13 cellular contexts compared by ENCODE assay signal in the genomic region with DNA sequence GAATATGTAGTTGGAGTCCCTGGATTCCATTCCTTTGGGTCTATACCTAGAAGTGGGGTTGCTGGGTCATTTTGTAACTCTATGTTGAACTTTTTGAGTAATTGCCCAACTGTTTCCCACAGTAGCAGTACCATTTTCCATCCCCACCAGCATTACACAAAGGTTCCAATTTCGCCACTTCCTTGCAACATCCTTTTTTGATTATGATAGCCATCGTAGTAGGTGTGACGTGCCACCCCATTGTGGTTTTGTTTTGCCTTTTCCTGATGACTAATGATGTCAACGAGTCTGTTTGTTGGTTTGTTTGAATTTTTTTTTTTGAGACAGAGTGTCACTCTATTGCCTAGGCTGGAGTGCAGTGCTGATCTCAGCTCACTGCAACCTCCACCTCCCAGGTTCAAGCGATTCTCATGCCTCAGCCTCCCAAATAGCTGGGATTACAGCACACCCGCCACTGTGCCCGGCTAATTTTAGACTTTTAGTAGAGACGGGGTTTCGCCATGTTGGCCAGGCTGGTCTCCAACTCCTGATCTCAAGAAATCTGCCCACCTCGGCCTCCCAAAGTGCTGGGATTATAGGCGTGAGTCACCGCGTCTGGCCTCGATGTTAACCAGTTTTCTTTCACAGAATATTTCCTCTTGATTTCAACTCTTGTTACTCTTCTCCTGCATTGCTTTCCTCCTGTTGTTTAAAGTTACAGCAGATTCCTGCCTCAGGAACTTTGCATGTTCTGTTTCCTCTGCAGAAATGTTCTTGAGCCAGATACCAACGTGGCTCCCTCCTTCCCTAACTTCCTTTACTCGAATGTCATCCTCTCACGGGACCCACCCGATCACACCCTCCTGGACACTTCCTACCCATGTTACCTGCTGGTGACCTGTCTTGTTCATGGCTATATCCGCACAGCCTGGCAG. TPM values are rescaled to one million over a fixed set of nuclear protein-coding genes. Genes with fewer than 3 reads are reported as not detected.
DNase-seq lines count a peak whose midpoint lies in the region; ATAC-seq, FAIRE-seq and TF ChIP-seq lines count a peak whose summit lies in the region.
"Had no signal": no experiment of that assay in that cellular context is flagged by ENCODE, and none has a peak within 500 bp of the region (broad histone marks: within the 10 kb centered on the region; RNA-seq: fewer than 3 reads in every experiment).

No MANE protein-coding gene starts in this region.

- H3K27ac Mint-ChIP-seq in activated CD4-positive, alpha-beta memory T cell treated with anti-CD3 and anti-CD28 coated beads for 36 hours = peak overlapping the region; percentile 25

- TF ChIP-seq RAD21 in HepG2 (CRISPR knock-in tag; IDR thresholded peaks at IDR 0.05) = no peak

- H3K9me3 ChIP-seq in HepG2 (ENCODE audit: low read length) (no peaks in the 10 kb centered on the region), right lobe of liver (no peaks in the 10 kb centered on the region), upper lobe of right lung (no peaks in the 10 kb centered on the region)
- H3K9me3 ChIP-seq: BLaER1, esophagus squamous epithelium had no signal

- no peaks in the 10 kb centered on the region for H4K20me1 ChIP-seq in HepG2 (ENCODE audit: insufficient read depth, low read length)
- H4K20me1 ChIP-seq: BLaER1 had no signal

- no peak for TF ChIP-seq CTCF in HepG2 (CRISPR knock-in tag; IDR thresholded peaks at IDR 0.05)
- no peak for TF ChIP-seq CTCF in right lobe of liver (IDR thresholded peaks at IDR 0.05)
- TF ChIP-seq CTCF in upper lobe of right lung (IDR thresholded peaks at IDR 0.05) = no peak
- no peak for TF ChIP-seq CTCF in GM13977 (IDR thresholded peaks at IDR 0.05; ENCODE audit: extremely low read depth, insufficient read depth, missing control alignments)

- no peak overlapping the region for H3K4me3 Mint-ChIP-seq in activated CD4-positive, alpha-beta memory T cell treated with anti-CD3 and anti-CD28 coated beads for 36 hours

- FAIRE-seq in HepG2 (lab: Jason Lieb, UNC) = no peak

- H3K4me3 ChIP-seq in HepG2 (replicated peaks in 1 of 3; ENCODE audit: insufficient read depth in 1 of 3, low read depth in 2 of 3, low read length in 3 of 3) (no peak overlapping the region), right lobe of liver (no peak overlapping the region), upper lobe of right lung (no peak overlapping the region)
- H3K4me3 ChIP-seq: BLaER1, esophagus squamous epithelium had no signal

- no peaks in the 10 kb centered on the region for H3K9me3 Mint-ChIP-seq in activated CD4-positive, alpha-beta memory T cell treated with anti-CD3 and anti-CD28 coated beads for 36 hours

- no peak overlapping the region for H3K27ac ChIP-seq in HepG2 (ENCODE audit: extremely low read length, insufficient read depth, low read length)
- H3K27ac ChIP-seq in right lobe of liver = peak overlapping the region in 1 of 3 donors; percentile 24
- peak overlapping the region; percentile 36 for H3K27ac ChIP-seq in upper lobe of right lung
- H3K27ac ChIP-seq: BLaER1 had no signal

- 40% methylated on average over 19 of the region's 19 CpGs for WGBS in HepG2 (ENCODE audit: low lambda C conversion rate)
- WGBS in right lobe of liver (ENCODE audit: insufficient coverage, low coverage, low lambda C conversion rate, missing lambda C conversion rate) = 64% methylated on average over 16 of the region's 19 CpGs

- no peak overlapping the region for H3K9ac ChIP-seq in HepG2 (ENCODE audit: insufficient read depth, low read depth, low read length)
- H3K9ac ChIP-seq: BLaER1 had no signal

- H3K36me3 ChIP-seq in HepG2 (replicated peaks in 1 of 2; ENCODE audit: control insufficient read depth in 1 of 2, insufficient read depth in 2 of 2, low read length in 2 of 2) = no peaks in the 10 kb centered on the region
- no peaks in the 10 kb centered on the region for H3K36me3 ChIP-seq in right lobe of liver
- H3K36me3 ChIP-seq in upper lobe of right lung = no peaks in the 10 kb centered on the region
- H3K36me3 ChIP-seq: BLaER1, esophagus squamous epithelium had no signal

- DNase-seq in HepG2 (ENCODE audit: low spot score) (no peak), right lobe of liver (no peak), fibroblast of peridontal ligament (ENCODE audit: extremely low read depth) (peak; percentile 27), upper lobe of right lung (no peak), GM13977 (ENCODE audit: low spot score) (no peak), occipital lobe (lab: John Stamatoyannopoulos, UW) (no peak)
- DNase-seq in activated CD4-positive, alpha-beta memory T cell treated with anti-CD3 and anti-CD28 coated beads for 36 hours = peak; percentile 83
- DNase-seq: activated CD4-positive, CD25-positive, alpha-beta regulatory T cell; esophagus squamous epithelium; NCI-H2029 treated with DMSO at 0.1 percent for 48 hours; nucleus accumbens had no signal

- CTCF ChIA-PET in HepG2 (lab: Yijun Ruan, JAX; ENCODE audit: low intra/inter-chr PET ratio, low total read pairs) = no interaction called here
- CTCF ChIA-PET in activated CD4-positive, alpha-beta memory T cell treated with anti-CD3 and anti-CD28 coated beads for 36 hours (lab: Charles Lee) = interaction anchor here (0.9 kb wide), 1 partner anchor 138 kb away, joined by 3 read pairs; no protein-coding TSS in a partner anchor

- in situ Hi-C loops in HepG2 (cut with HindIII; ENCODE audit: extremely low pct_ligation_motif_present, low pct_unique_long_range_greater_than_20kb) (no loop called here), GM13977 (cut with MboI; ENCODE audit: low pct_unique_long_range_greater_than_20kb, low sequenced_read_pairs, unreplicated experiment) (no loop called here)

- TF ChIP-seq POLR2A in HepG2 (IDR thresholded peaks at IDR 0.05; ENCODE audit: insufficient read depth in 1 of 2, low read depth in 2 of 2, low read length in 2 of 2) = no peak
- no peak for TF ChIP-seq POLR2A in right lobe of liver (IDR thresholded peaks at IDR 0.05)

- H3K4me1 Mint-ChIP-seq in activated CD4-positive, alpha-beta memory T cell treated with anti-CD3 and anti-CD28 coated beads for 36 hours (ENCODE audit: low read depth) = peaks cover 28% of the 10 kb centered on the region

- no peak for ATAC-seq in HepG2
- ATAC-seq in right lobe of liver = no peak
- ATAC-seq in upper lobe of right lung = peak; percentile 28
- ATAC-seq in HG02973 (IDR thresholded peaks at IDR 0.05; ENCODE audit: unreplicated experiment) = no peak

- H3K4me1 ChIP-seq in HepG2 (ENCODE audit: insufficient read depth, low read length) (peaks cover 65% of the 10 kb centered on the region), right lobe of liver (peaks cover 0 to 21% (median 10%) of the 10 kb centered on the region in 4 donors), upper lobe of right lung (peaks cover 15% of the 10 kb centered on the region)

- H3K27me3 ChIP-seq in HepG2 (ENCODE audit: control insufficient read depth in 1 of 2, insufficient read depth in 2 of 2, low read length in 2 of 2) (no peaks in the 10 kb centered on the region), right lobe of liver (no peaks in the 10 kb centered on the region), upper lobe of right lung (no peaks in the 10 kb centered on the region)
- H3K27me3 ChIP-seq: esophagus squamous epithelium had no signal

- H3K27me3 Mint-ChIP-seq in activated CD4-positive, alpha-beta memory T cell treated with anti-CD3 and anti-CD28 coated beads for 36 hours = peaks cover 5% of the 10 kb centered on the region

- no TSS peak for BruUV-seq in HepG2 (replicated peaks; lab: Mats Ljungman, UMichigan)

- TF ChIP-seq EP300 in HepG2 (IDR thresholded peaks at IDR 0.05; ENCODE audit: low read depth in 2 of 2, low read length in 2 of 2) (no peak), HepG2 (CRISPR knock-in tag; IDR thresholded peaks at IDR 0.05; ENCODE audit: borderline replicate concordance) (no peak)

- H3K36me3 Mint-ChIP-seq in activated CD4-positive, alpha-beta memory T cell treated with anti-CD3 and anti-CD28 coated beads for 36 hours = no peaks in the 10 kb centered on the region

- H3K79me2 ChIP-seq in HepG2 (ENCODE audit: insufficient read depth, low read length) = no peaks in the 10 kb centered on the region

- H2AFZ ChIP-seq in HepG2 (ENCODE audit: low read length) = no peak overlapping the region

- peak overlapping the region; percentile 21; the same call in 1 of the 2 replicates for H3K4me2 ChIP-seq in HepG2 (ENCODE audit: low read depth, low read length)
- H3K4me2 ChIP-seq: BLaER1 had no signal

- intact Hi-C loops in HepG2 (cut with micrococcal nuclease; ENCODE audit: unreplicated experiment) (loop anchor here (10.0 kb wide), 1 partner anchor 98 kb away; no protein-coding TSS in a partner anchor), right lobe of liver (cut with DNase I) (no loop called here), upper lobe of right lung (cut with DNase I) (no loop called here)
- intact Hi-C loops in activated CD4-positive, alpha-beta memory T cell treated with anti-CD3 and anti-CD28 coated beads for 36 hours (cut with micrococcal nuclease) = loop anchor here (1.0 to 2.0 kb wide), 2 partner anchors 105 to 314 kb away; no protein-coding TSS in a partner anchor

- POLR2A ChIA-PET in HepG2 (lab: Yijun Ruan, JAX) = no interaction called here
- POLR2A ChIA-PET in activated CD4-positive, alpha-beta memory T cell treated with anti-CD3 and anti-CD28 coated beads for 36 hours (lab: Charles Lee) = no interaction called here

RNA-seq across cellular contexts. Expression of gene PEX11G, which starts 3.6 kb away (rescaled TPM):
- total RNA-seq in HepG2 (2016; rRNA removed; fragmentation: Illumina TruSeq; extraction: Trizol) (not detected in 2 replicates), right lobe of liver (10 to 100 TPM in 2 of 6 experiments, 1 to 10 TPM in 4; 4.8 to 14.3 (median 9.4) TPM), upper lobe of right lung (3.6 TPM), occipital lobe (0.94 TPM)
- not detected in 2 replicates for total RNA-seq in HepG2 (2016; cell fraction: cytosol; rRNA removed; fragmentation: Illumina TruSeq; extraction: Trizol; ENCODE audit: low read depth)
- total RNA-seq in HepG2 (2016; cell fraction: insoluble cytoplasmic fraction; rRNA removed; fragmentation: Illumina TruSeq; extraction: Trizol) = not detected in 2 replicates
- total RNA-seq in HepG2 (2016; cell fraction: membrane; rRNA removed; fragmentation: Illumina TruSeq; extraction: Trizol) = not detected in 2 replicates
- total RNA-seq in HepG2 (2016; cell fraction: nucleus; rRNA removed; fragmentation: Illumina TruSeq; extraction: Trizol) = not detected in 2 replicates
- polyA plus RNA-seq in HepG2 (2011; rRNA removed) = not detected in 2 replicates
- 0.07 TPM in 1 of 2 replicates, not detected in the other for polyA plus RNA-seq in HepG2 (2011; cell fraction: cytosol; rRNA removed)
- polyA plus RNA-seq in HepG2 (2011; cell fraction: nucleus; rRNA removed) = 0.12 and 0.16 TPM in 2 replicates
- polyA plus RNA-seq in HepG2 (2012) = not detected in 2 replicates
- polyA plus RNA-seq in HepG2 (2016; cell fraction: cytosol; fragmentation: Illumina TruSeq; extraction: Trizol; ENCODE audit: low read depth) = not detected in 2 replicates
- polyA plus RNA-seq in HepG2 (2016; cell fraction: insoluble cytoplasmic fraction; fragmentation: Illumina TruSeq; extraction: Trizol; ENCODE audit: low read depth) = not detected in 2 replicates
- polyA plus RNA-seq in HepG2 (2016; cell fraction: membrane; fragmentation: Illumina TruSeq; extraction: Trizol; ENCODE audit: low read depth) = not detected in 2 replicates
- not detected in 2 replicates for polyA plus RNA-seq in HepG2 (2016; cell fraction: nucleus; fragmentation: Illumina TruSeq; extraction: Trizol; ENCODE audit: insufficient read depth, low read depth)
- 1.4 TPM in 1 of 2 replicates, not detected in the other for polyA minus RNA-seq in HepG2 (2011; rRNA and poly(A)+ RNA removed; ENCODE audit: low replicate concordance)
- polyA minus RNA-seq in HepG2 (2011; cell fraction: cytosol; rRNA and poly(A)+ RNA removed) = not detected in 2 replicates
- not detected in 2 replicates for polyA minus RNA-seq in HepG2 (2011; cell fraction: nucleus; rRNA and poly(A)+ RNA removed)
- 1 to 10 TPM; 2.1 to 2.2 TPM for total RNA-seq in activated CD4-positive, alpha-beta memory T cell treated with anti-CD3 and anti-CD28 coated beads for 36 hours

RNA-seq across cellular contexts. Expression of gene ZNF358, which starts 23.5 kb away (rescaled TPM):
- total RNA-seq in HepG2 (2016; rRNA removed; fragmentation: Illumina TruSeq; extraction: Trizol) (6.4 and 9.1 TPM in 2 replicates), right lobe of liver (10 to 100 TPM; 15.3 to 35.1 (median 24.8) TPM), upper lobe of right lung (56.9 TPM), occipital lobe (9.0 TPM)
- 29.8 and 30.7 TPM in 2 replicates for total RNA-seq in HepG2 (2016; cell fraction: cytosol; rRNA removed; fragmentation: Illumina TruSeq; extraction: Trizol; ENCODE audit: low read depth)
- total RNA-seq in HepG2 (2016; cell fraction: insoluble cytoplasmic fraction; rRNA removed; fragmentation: Illumina TruSeq; extraction: Trizol) = 7.4 and 8.8 TPM in 2 replicates
- 40.6 and 43.0 TPM in 2 replicates for total RNA-seq in HepG2 (2016; cell fraction: membrane; rRNA removed; fragmentation: Illumina TruSeq; extraction: Trizol)
- total RNA-seq in HepG2 (2016; cell fraction: nucleus; rRNA removed; fragmentation: Illumina TruSeq; extraction: Trizol) = 4.2 and 4.8 TPM in 2 replicates
- 36.3 and 37.0 TPM in 2 replicates for polyA plus RNA-seq in HepG2 (2011; rRNA removed)
- polyA plus RNA-seq in HepG2 (2011; cell fraction: cytosol; rRNA removed) = 27.2 and 34.8 TPM in 2 replicates
- 16.8 and 18.8 TPM in 2 replicates for polyA plus RNA-seq in HepG2 (2011; cell fraction: nucleus; rRNA removed)
- polyA plus RNA-seq in HepG2 (2012) = 18.3 and 24.5 TPM in 2 replicates
- polyA plus RNA-seq in HepG2 (2016; cell fraction: cytosol; fragmentation: Illumina TruSeq; extraction: Trizol; ENCODE audit: low read depth) = 89.1 and 102 TPM in 2 replicates
- polyA plus RNA-seq in HepG2 (2016; cell fraction: insoluble cytoplasmic fraction; fragmentation: Illumina TruSeq; extraction: Trizol; ENCODE audit: low read depth) = 21.6 and 26.7 TPM in 2 replicates
- 106 and 124 TPM in 2 replicates for polyA plus RNA-seq in HepG2 (2016; cell fraction: membrane; fragmentation: Illumina TruSeq; extraction: Trizol; ENCODE audit: low read depth)
- 18.5 and 20.8 TPM in 2 replicates for polyA plus RNA-seq in HepG2 (2016; cell fraction: nucleus; fragmentation: Illumina TruSeq; extraction: Trizol; ENCODE audit: insufficient read depth, low read depth)
- 17.5 and 24.9 TPM in 2 replicates for polyA minus RNA-seq in HepG2 (2011; rRNA and poly(A)+ RNA removed; ENCODE audit: low replicate concordance)
- polyA minus RNA-seq in HepG2 (2011; cell fraction: cytosol; rRNA and poly(A)+ RNA removed) = 11.3 and 15.3 TPM in 2 replicates
- 2.2 and 3.4 TPM in 2 replicates for polyA minus RNA-seq in HepG2 (2011; cell fraction: nucleus; rRNA and poly(A)+ RNA removed)
- 1 to 10 TPM; 4.6 to 6.0 TPM for total RNA-seq in activated CD4-positive, alpha-beta memory T cell treated with anti-CD3 and anti-CD28 coated beads for 36 hours

RNA-seq across cellular contexts. Expression of gene MCOLN1, which starts 30.0 kb away (rescaled TPM):
- 1.9 and 3.4 TPM in 2 replicates for total RNA-seq in HepG2 (2016; rRNA removed; fragmentation: Illumina TruSeq; extraction: Trizol)
- 3.4 and 4.1 TPM in 2 replicates for total RNA-seq in HepG2 (2016; cell fraction: cytosol; rRNA removed; fragmentation: Illumina TruSeq; extraction: Trizol; ENCODE audit: low read depth)
- 1.8 and 4.3 TPM in 2 replicates for total RNA-seq in HepG2 (2016; cell fraction: insoluble cytoplasmic fraction; rRNA removed; fragmentation: Illumina TruSeq; extraction: Trizol)
- 2.4 and 3.4 TPM in 2 replicates for total RNA-seq in HepG2 (2016; cell fraction: membrane; rRNA removed; fragmentation: Illumina TruSeq; extraction: Trizol)
- total RNA-seq in HepG2 (2016; cell fraction: nucleus; rRNA removed; fragmentation: Illumina TruSeq; extraction: Trizol) = 3.8 and 4.3 TPM in 2 replicates
- polyA plus RNA-seq in HepG2 (2011; rRNA removed) = 11.6 and 15.7 TPM in 2 replicates
- 6.4 and 7.4 TPM in 2 replicates for polyA plus RNA-seq in HepG2 (2011; cell fraction: cytosol; rRNA removed)
- 29.1 and 39.0 TPM in 2 replicates for polyA plus RNA-seq in HepG2 (2011; cell fraction: nucleus; rRNA removed)
- polyA plus RNA-seq in HepG2 (2012) = 3.4 and 4.8 TPM in 2 replicates
- 2.3 and 3.2 TPM in 2 replicates for polyA plus RNA-seq in HepG2 (2016; cell fraction: cytosol; fragmentation: Illumina TruSeq; extraction: Trizol; ENCODE audit: low read depth)
- polyA plus RNA-seq in HepG2 (2016; cell fraction: insoluble cytoplasmic fraction; fragmentation: Illumina TruSeq; extraction: Trizol; ENCODE audit: low read depth) = 2.9 and 3.5 TPM in 2 replicates
- polyA plus RNA-seq in HepG2 (2016; cell fraction: membrane; fragmentation: Illumina TruSeq; extraction: Trizol; ENCODE audit: low read depth) = 3.3 and 3.4 TPM in 2 replicates
- 16.6 and 21.1 TPM in 2 replicates for polyA plus RNA-seq in HepG2 (2016; cell fraction: nucleus; fragmentation: Illumina TruSeq; extraction: Trizol; ENCODE audit: insufficient read depth, low read depth)
- 19.2 and 110 TPM in 2 replicates for polyA minus RNA-seq in HepG2 (2011; rRNA and poly(A)+ RNA removed; ENCODE audit: low replicate concordance)
- 2.4 and 4.4 TPM in 2 replicates for polyA minus RNA-seq in HepG2 (2011; cell fraction: cytosol; rRNA and poly(A)+ RNA removed)
- 4.8 and 5.9 TPM in 2 replicates for polyA minus RNA-seq in HepG2 (2011; cell fraction: nucleus; rRNA and poly(A)+ RNA removed)
- 10 to 100 TPM in 5 of 6 experiments, 1 to 10 TPM in 1; 9.8 to 25.2 (median 17.7) TPM for total RNA-seq in right lobe of liver
- total RNA-seq in activated CD4-positive, alpha-beta memory T cell treated with anti-CD3 and anti-CD28 coated beads for 36 hours = 1 to 10 TPM; 7.4 to 9.5 TPM
- 55.0 TPM for total RNA-seq in upper lobe of right lung
- total RNA-seq in occipital lobe = 9.8 TPM

RNA-seq across cellular contexts. Expression of gene PNPLA6, which starts 43.1 kb away (rescaled TPM):
- total RNA-seq in HepG2 (2016; rRNA removed; fragmentation: Illumina TruSeq; extraction: Trizol) (11.1 and 28.2 TPM in 2 replicates), right lobe of liver (10 to 100 TPM; 38.7 to 61.8 (median 46.5) TPM), upper lobe of right lung (190 TPM), occipital lobe (49.0 TPM)
- total RNA-seq in HepG2 (2016; cell fraction: cytosol; rRNA removed; fragmentation: Illumina TruSeq; extraction: Trizol; ENCODE audit: low read depth) = 6.7 and 9.9 TPM in 2 replicates
- total RNA-seq in HepG2 (2016; cell fraction: insoluble cytoplasmic fraction; rRNA removed; fragmentation: Illumina TruSeq; extraction: Trizol) = 7.3 and 24.9 TPM in 2 replicates
- 9.5 and 10.2 TPM in 2 replicates for total RNA-seq in HepG2 (2016; cell fraction: membrane; rRNA removed; fragmentation: Illumina TruSeq; extraction: Trizol)
- total RNA-seq in HepG2 (2016; cell fraction: nucleus; rRNA removed; fragmentation: Illumina TruSeq; extraction: Trizol) = 39.4 and 51.4 TPM in 2 replicates
- polyA plus RNA-seq in HepG2 (2011; rRNA removed) = 24.9 and 28.4 TPM in 2 replicates
- polyA plus RNA-seq in HepG2 (2011; cell fraction: cytosol; rRNA removed) = 8.4 and 14.6 TPM in 2 replicates
- polyA plus RNA-seq in HepG2 (2011; cell fraction: nucleus; rRNA removed) = 192 and 272 TPM in 2 replicates
- polyA plus RNA-seq in HepG2 (2012) = 22.0 and 47.4 TPM in 2 replicates
- 4.0 and 4.8 TPM in 2 replicates for polyA plus RNA-seq in HepG2 (2016; cell fraction: cytosol; fragmentation: Illumina TruSeq; extraction: Trizol; ENCODE audit: low read depth)
- 9.1 and 14.0 TPM in 2 replicates for polyA plus RNA-seq in HepG2 (2016; cell fraction: insoluble cytoplasmic fraction; fragmentation: Illumina TruSeq; extraction: Trizol; ENCODE audit: low read depth)
- 4.9 and 7.2 TPM in 2 replicates for polyA plus RNA-seq in HepG2 (2016; cell fraction: membrane; fragmentation: Illumina TruSeq; extraction: Trizol; ENCODE audit: low read depth)
- 115 and 120 TPM in 2 replicates for polyA plus RNA-seq in HepG2 (2016; cell fraction: nucleus; fragmentation: Illumina TruSeq; extraction: Trizol; ENCODE audit: insufficient read depth, low read depth)
- polyA minus RNA-seq in HepG2 (2011; rRNA and poly(A)+ RNA removed; ENCODE audit: low replicate concordance) = 20.0 and 49.5 TPM in 2 replicates
- 21.5 and 23.2 TPM in 2 replicates for polyA minus RNA-seq in HepG2 (2011; cell fraction: cytosol; rRNA and poly(A)+ RNA removed)
- 37.4 and 52.5 TPM in 2 replicates for polyA minus RNA-seq in HepG2 (2011; cell fraction: nucleus; rRNA and poly(A)+ RNA removed)
- total RNA-seq in activated CD4-positive, alpha-beta memory T cell treated with anti-CD3 and anti-CD28 coated beads for 36 hours = 100 to 1,000 TPM; 106 to 121 TPM

Comparison
In these comparisons a context has a peak if more than half of its experiments do, and no peak if none do; other contexts are left out.
1. intact Hi-C loops: an anchor here in HepG2 (10.0 kb wide) and activated CD4-positive, alpha-beta memory T cell treated with anti-CD3 and anti-CD28 coated beads for 36 hours (1.0 to 2.0 kb wide); none called in right lobe of liver and upper lobe of right lung.
2. DNase-seq: peak in activated CD4-positive, alpha-beta memory T cell treated with anti-CD3 and anti-CD28 coated beads for 36 hours (single experiment) and fibroblast of peridontal ligament (single experiment); none in HepG2 (single experiment), right lobe of liver (0 of 3), upper lobe of right lung (single experiment), GM13977 (single experiment) and occipital lobe (single experiment).